ENCODE assay signal across 16 cellular contexts in genomic region chr15:25171111-25171811, GRCh38.
DNase-seq lines count a peak whose midpoint lies in the region; ATAC-seq, FAIRE-seq and TF ChIP-seq lines count a peak whose summit lies in the region.
"Had no signal": no experiment of that assay in that cellular context is flagged by ENCODE, and none has a peak within 500 bp of the region (broad histone marks: within the 10 kb centered on the region; RNA-seq: fewer than 3 reads in every experiment).

No MANE protein-coding gene starts in this region.

- H3K4me3 ChIP-seq in kidney (ENCODE audit: low read length in 2 of 2) (no peak overlapping the region), spleen (no peak overlapping the region), mesenchymal stem cell (ENCODE audit: insufficient read depth in 1 of 2, low read depth in 1 of 2, low read length in 2 of 2) (no peak overlapping the region)
- H3K4me3 ChIP-seq: SK-N-MC had no signal

- no peaks in the 10 kb centered on the region for H3K27me3 Mint-ChIP-seq in activated naive CD8-positive, alpha-beta T cell treated with anti-CD3 and anti-CD28 coated beads, Interleukin-2, amount 10 ng/mL, durations not matched to agents 7 days and 5 days
- no peaks in the 10 kb centered on the region for H3K27me3 Mint-ChIP-seq in activated naive CD8-positive, alpha-beta T cell treated with anti-CD3 and anti-CD28 coated beads, Interleukin-2, amount 50 U/mL, for 24 hours
- no peaks in the 10 kb centered on the region for H3K27me3 Mint-ChIP-seq in activated T-cell treated with anti-CD3 and anti-CD28 coated beads, Interleukin-2, amount 50 U/mL, for 4 hours (ENCODE audit: low read depth)

- no peak for FAIRE-seq in kidney (lab: Jason Lieb, UNC)

- H3K27me3 ChIP-seq in spleen (replicated peaks in 1 of 7), result no peaks in the 10 kb centered on the region
- H3K27me3 ChIP-seq in mesenchymal stem cell (ENCODE audit: control insufficient read depth in 1 of 2, insufficient read depth in 1 of 2, low read length in 2 of 2), result no peaks in the 10 kb centered on the region

- H2BK12ac ChIP-seq in mesenchymal stem cell (ENCODE audit: low read length in 2 of 2), result no peak overlapping the region

- 77 to 83% (median 82%) methylated on average over 7 to 10 of the region's 10 CpGs for WGBS in spleen, 5 donors
- 70% methylated on average over 10 of the region's 10 CpGs for WGBS in mesenchymal stem cell

- H3K4me1 ChIP-seq in kidney (ENCODE audit: control insufficient read depth in 1 of 2, insufficient read depth in 1 of 2, low read depth in 1 of 2, low read length in 2 of 2), result no peaks in the 10 kb centered on the region
- no peaks in the 10 kb centered on the region for H3K4me1 ChIP-seq in spleen
- no peaks in the 10 kb centered on the region for H3K4me1 ChIP-seq in mesenchymal stem cell (ENCODE audit: control insufficient read depth, insufficient read depth, low read depth, low read length)

- no peak overlapping the region for H2BK5ac ChIP-seq in mesenchymal stem cell (ENCODE audit: low read depth, low read length, poor library complexity, severe bottlenecking)

- intact Hi-C loops in kidney (cut with DNase I) (no loop called here), spleen (cut with DNase I; ENCODE audit: low total_unique reads) (no loop called here)

- no peak overlapping the region for H3K27ac Mint-ChIP-seq in activated naive CD8-positive, alpha-beta T cell treated with anti-CD3 and anti-CD28 coated beads, Interleukin-2, amount 10 ng/mL, durations not matched to agents 7 days and 5 days
- H3K27ac Mint-ChIP-seq in activated naive CD8-positive, alpha-beta T cell treated with anti-CD3 and anti-CD28 coated beads, Interleukin-2, amount 50 U/mL, for 24 hours, result no peak overlapping the region
- H3K27ac Mint-ChIP-seq: activated naive CD4-positive, alpha-beta T cell treated with anti-CD3 and anti-CD28 coated beads, Interleukin-2, amount 50 U/mL, for 72 hours had no signal

- POLR2A ChIA-PET in activated naive CD8-positive, alpha-beta T cell treated with anti-CD3 and anti-CD28 coated beads, Interleukin-2, amount 10 ng/mL, durations not matched to agents 7 days and 5 days (lab: Charles Lee), result no interaction called here

- DNase-seq in activated naive CD8-positive, alpha-beta T cell treated with anti-CD3 and anti-CD28 coated beads, Interleukin-2, amount 10 ng/mL, durations not matched to agents 7 days and 5 days, result peak; percentile 13
- no peak for DNase-seq in activated naive CD8-positive, alpha-beta T cell treated with anti-CD3 and anti-CD28 coated beads, Interleukin-2, amount 50 U/mL, for 24 hours
- peak; percentile 1 for DNase-seq in activated T-cell treated with anti-CD3 and anti-CD28 coated beads, Interleukin-2, amount 50 U/mL, for 4 hours
- DNase-seq in kidney, result peak; percentile 46
- DNase-seq in spleen, result peak; percentile 60
- no peak for DNase-seq in COR-L47 (lab: John Stamatoyannopoulos, UW)
- DNase-seq in mesenchymal stem cell, result no peak
- DNase-seq in 8988T, result no peak
- DNase-seq: hypothalamus; NCI-H2081 treated with DMSO at 0.1 percent for 48 hours; NCI-H526; stimulated activated CD4-positive, alpha-beta T cell treated with anti-CD3 and anti-CD28 coated beads, Interleukin-1b, Interleukin-23, amount 100 ng/mL, for 48 hours; substantia nigra had no signal

- H3K23ac ChIP-seq in mesenchymal stem cell (ENCODE audit: low read length in 2 of 2), result no peak overlapping the region

- no peak overlapping the region for H3K18ac ChIP-seq in mesenchymal stem cell (ENCODE audit: low read depth in 1 of 2, low read length in 2 of 2)

- H2AFZ ChIP-seq in mesenchymal stem cell (ENCODE audit: low read depth, low read length), result no peak overlapping the region

- no peak for TF ChIP-seq CTCF in kidney (IDR thresholded peaks at IDR 0.05; ENCODE audit: borderline replicate concordance, extremely low read depth, insufficient read depth)
- no peak for TF ChIP-seq CTCF in spleen (IDR thresholded peaks at IDR 0.05 in 8 of 11, conservative IDR thresholded peaks at IDR 0.05 in 3 of 11)

- peaks cover 12% of the 10 kb centered on the region for H3K9me3 Mint-ChIP-seq in activated naive CD8-positive, alpha-beta T cell treated with anti-CD3 and anti-CD28 coated beads, Interleukin-2, amount 10 ng/mL, durations not matched to agents 7 days and 5 days
- peaks cover 16% of the 10 kb centered on the region for H3K9me3 Mint-ChIP-seq in activated naive CD8-positive, alpha-beta T cell treated with anti-CD3 and anti-CD28 coated beads, Interleukin-2, amount 50 U/mL, for 24 hours
- H3K9me3 Mint-ChIP-seq in activated T-cell treated with anti-CD3 and anti-CD28 coated beads, Interleukin-2, amount 50 U/mL, for 4 hours, result peaks cover 15% of the 10 kb centered on the region

- H3K9me3 ChIP-seq in kidney (ENCODE audit: control insufficient read depth in 1 of 2, low read length in 2 of 2) (peaks cover 0 to 19% of the 10 kb centered on the region in 2 donors), spleen (peaks cover 0 to 89% (median 72%) of the 10 kb centered on the region in 8 donors), mesenchymal stem cell (ENCODE audit: control insufficient read depth, low read length) (peaks cover 15% of the 10 kb centered on the region)

- H3K36me3 ChIP-seq in kidney (ENCODE audit: control insufficient read depth in 1 of 2, insufficient read depth in 2 of 2, low read length in 2 of 2), result no peaks in the 10 kb centered on the region
- H3K36me3 ChIP-seq in spleen, result no peaks in the 10 kb centered on the region
- H3K36me3 ChIP-seq in mesenchymal stem cell (ENCODE audit: control insufficient read depth in 1 of 2, insufficient read depth in 2 of 2, low read depth in 1 of 2, low read length in 2 of 2), result no peaks in the 10 kb centered on the region

- no peak overlapping the region for H4K8ac ChIP-seq in mesenchymal stem cell (ENCODE audit: low read length)

- H2BK15ac ChIP-seq in mesenchymal stem cell (ENCODE audit: low read depth, poor library complexity, severe bottlenecking), result no peak overlapping the region

- H2AK5ac ChIP-seq in mesenchymal stem cell (ENCODE audit: low read length, severe bottlenecking), result no peak overlapping the region

- no peak for TF ChIP-seq POLR2A in spleen (IDR thresholded peaks at IDR 0.05)

- H4K91ac ChIP-seq in mesenchymal stem cell (ENCODE audit: low read length), result no peak overlapping the region

- H3K14ac ChIP-seq in mesenchymal stem cell (ENCODE audit: low read length in 2 of 2), result no peak overlapping the region

- no peak overlapping the region for H3K9ac ChIP-seq in kidney (ENCODE audit: low read length in 2 of 2)
- H3K9ac ChIP-seq in mesenchymal stem cell (ENCODE audit: low read length), result no peak overlapping the region

- no peaks in the 10 kb centered on the region for H3K4me1 Mint-ChIP-seq in activated naive CD8-positive, alpha-beta T cell treated with anti-CD3 and anti-CD28 coated beads, Interleukin-2, amount 10 ng/mL, durations not matched to agents 7 days and 5 days
- H3K4me1 Mint-ChIP-seq in activated naive CD8-positive, alpha-beta T cell treated with anti-CD3 and anti-CD28 coated beads, Interleukin-2, amount 50 U/mL, for 24 hours, result no peaks in the 10 kb centered on the region
- no peaks in the 10 kb centered on the region for H3K4me1 Mint-ChIP-seq in activated T-cell treated with anti-CD3 and anti-CD28 coated beads, Interleukin-2, amount 50 U/mL, for 4 hours (ENCODE audit: low read depth)

- H3K27ac ChIP-seq in kidney (ENCODE audit: low read depth in 2 of 2, low read length in 2 of 2) (no peak overlapping the region), spleen (no peak overlapping the region), mesenchymal stem cell (ENCODE audit: low read length, poor library complexity, severe bottlenecking) (no peak overlapping the region)
- H3K27ac ChIP-seq: SK-N-MC had no signal

- H3K4ac ChIP-seq in mesenchymal stem cell (ENCODE audit: low read depth in 1 of 2, low read length in 2 of 2), result no peak overlapping the region

- no peak overlapping the region for H3K4me3 Mint-ChIP-seq in activated naive CD8-positive, alpha-beta T cell treated with anti-CD3 and anti-CD28 coated beads, Interleukin-2, amount 10 ng/mL, durations not matched to agents 7 days and 5 days
- no peak overlapping the region for H3K4me3 Mint-ChIP-seq in activated naive CD8-positive, alpha-beta T cell treated with anti-CD3 and anti-CD28 coated beads, Interleukin-2, amount 50 U/mL, for 24 hours
- no peak overlapping the region for H3K4me3 Mint-ChIP-seq in activated T-cell treated with anti-CD3 and anti-CD28 coated beads, Interleukin-2, amount 50 U/mL, for 4 hours

- no peaks in the 10 kb centered on the region for H3K36me3 Mint-ChIP-seq in activated naive CD8-positive, alpha-beta T cell treated with anti-CD3 and anti-CD28 coated beads, Interleukin-2, amount 10 ng/mL, durations not matched to agents 7 days and 5 days
- no peaks in the 10 kb centered on the region for H3K36me3 Mint-ChIP-seq in activated naive CD8-positive, alpha-beta T cell treated with anti-CD3 and anti-CD28 coated beads, Interleukin-2, amount 50 U/mL, for 24 hours (ENCODE audit: low read depth)
- H3K36me3 Mint-ChIP-seq in activated T-cell treated with anti-CD3 and anti-CD28 coated beads, Interleukin-2, amount 50 U/mL, for 4 hours (ENCODE audit: insufficient read depth), result no peaks in the 10 kb centered on the region

- no peaks in the 10 kb centered on the region for H3K79me1 ChIP-seq in mesenchymal stem cell (replicated peaks; ENCODE audit: low read length, poor library complexity, severe bottlenecking)

- no peak for ATAC-seq in activated naive CD8-positive, alpha-beta T cell treated with anti-CD3 and anti-CD28 coated beads, Interleukin-2, amount 10 ng/mL, durations not matched to agents 7 days and 5 days (ENCODE audit: low read depth)
- ATAC-seq in activated naive CD8-positive, alpha-beta T cell treated with anti-CD3 and anti-CD28 coated beads, Interleukin-2, amount 50 U/mL, for 24 hours, result no peak
- no peak for ATAC-seq in activated T-cell treated with anti-CD3 and anti-CD28 coated beads, Interleukin-2, amount 50 U/mL, for 4 hours
- ATAC-seq: activated naive CD4-positive, alpha-beta T cell treated with anti-CD3 and anti-CD28 coated beads, Interleukin-2, amount 50 U/mL, for 72 hours; left colon had no signal

- H2BK120ac ChIP-seq in mesenchymal stem cell (ENCODE audit: low read depth, low read length), result no peak overlapping the region

- no peak overlapping the region for H3K4me2 ChIP-seq in mesenchymal stem cell (ENCODE audit: low read length, poor library complexity, severe bottlenecking)

Comparison
In these comparisons a context has a peak if more than half of its experiments do, and no peak if none do; other contexts are left out.
1. DNase-seq: peak in activated naive CD8-positive, alpha-beta T cell treated with anti-CD3 and anti-CD28 coated beads, Interleukin-2, amount 10 ng/mL, durations not matched to agents 7 days and 5 days (single experiment), activated T-cell treated with anti-CD3 and anti-CD28 coated beads, Interleukin-2, amount 50 U/mL, for 4 hours (single experiment), kidney (single experiment) and spleen (single experiment); none in activated naive CD8-positive, alpha-beta T cell treated with anti-CD3 and anti-CD28 coated beads, Interleukin-2, amount 50 U/mL, for 24 hours (single experiment), COR-L47 (single experiment), mesenchymal stem cell (single experiment) and 8988T (single experiment).